20 cellular contexts compared by ENCODE assay signal in the genomic region with DNA sequence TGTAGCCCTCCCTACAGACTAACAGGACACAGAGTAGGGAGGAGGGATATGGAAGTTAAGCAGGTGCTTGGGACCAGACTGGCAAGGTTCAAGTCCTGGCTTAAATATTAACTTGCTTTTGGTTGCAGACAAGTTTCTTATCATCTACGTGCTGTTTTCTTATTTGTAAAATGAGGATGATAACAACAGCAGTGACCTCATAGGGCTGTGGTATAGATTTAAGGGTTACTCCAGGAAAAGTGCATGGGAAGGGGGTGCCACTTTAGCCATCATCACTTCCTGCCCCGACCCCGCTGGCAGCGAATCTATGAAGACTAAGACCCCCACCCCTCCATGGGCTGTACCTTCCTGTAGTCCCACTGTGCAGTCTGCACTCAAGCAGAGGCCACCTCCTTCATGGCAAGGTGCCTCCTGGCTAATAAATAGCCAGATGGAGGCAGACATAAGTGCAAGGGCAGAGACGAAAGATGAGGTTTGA.
DNase-seq lines count a peak whose midpoint lies in the region; ATAC-seq, FAIRE-seq and TF ChIP-seq lines count a peak whose summit lies in the region.
"Had no signal": no experiment of that assay in that cellular context is flagged by ENCODE, and none has a peak within 500 bp of the region (broad histone marks: within the 10 kb centered on the region; RNA-seq: fewer than 3 reads in every experiment).

No MANE protein-coding gene starts in this region.

- DNase-seq in DMS53 treated with DMSO at 0.1 percent for 48 hours (lab: John Stamatoyannopoulos, UW; ENCODE audit: unreplicated experiment) (peak; percentile 10), colonic mucosa (peak; percentile 40), right lobe of liver (no peak), small intestine (peak; percentile 91), NCI-H128 (lab: John Stamatoyannopoulos, UW; ENCODE audit: unreplicated experiment) (no peak), GM10266 (ENCODE audit: extremely low spot score) (no peak), CD1c-positive myeloid dendritic cell (ENCODE audit: extremely low spot score) (no peak)
- DNase-seq: MV-4-11, NCI-H1417, NCI-H187, NCI-H2107, NCI-H510A treated with DMSO at 0.1 percent for 48 hours, NCI-H774 had no signal

- H3K9me3 ChIP-seq in colonic mucosa (no peaks in the 10 kb centered on the region), right lobe of liver (no peaks in the 10 kb centered on the region), small intestine (ENCODE audit: control insufficient read depth, low read depth) (no peaks in the 10 kb centered on the region)
- H3K9me3 ChIP-seq: BLaER1 treated with 17β-estradiol and CSF1 and Interleukin-3, amounts not matched to agents 10 nM and 100 nM had no signal

- TF ChIP-seq CTCF in colonic mucosa (IDR thresholded peaks at IDR 0.05) (no peak), right lobe of liver (IDR thresholded peaks at IDR 0.05) (no peak), GM10266 (IDR thresholded peaks at IDR 0.05; ENCODE audit: control insufficient read depth, insufficient read depth, low read depth, missing control alignments) (no peak)

- intact Hi-C loops in colonic mucosa (cut with DNase I) (loop anchor here (10.0 kb wide), 2 partner anchors 272 to 592 kb away; no protein-coding TSS in a partner anchor), right lobe of liver (cut with DNase I) (no loop called here)

- H3K4me1 ChIP-seq in colonic mucosa (no peaks in the 10 kb centered on the region), right lobe of liver (peaks cover 0 to 14% (median 5%) of the 10 kb centered on the region in 4 donors), small intestine (ENCODE audit: control insufficient read depth in 2 of 2, insufficient read depth in 1 of 2, low read depth in 1 of 2, low read length in 1 of 2) (peaks cover 2 to 8% of the 10 kb centered on the region in 2 donors)

- ATAC-seq in right lobe of liver: peak; percentile 40 to 72 (median 64)
- no peak for ATAC-seq in GM19324 (IDR thresholded peaks at IDR 0.05; ENCODE audit: low FRiP score, unreplicated experiment)
- ATAC-seq: Right ventricle myocardium inferior had no signal

- TF ChIP-seq POLR2A in right lobe of liver (IDR thresholded peaks at IDR 0.05): no peak

- H3K27me3 ChIP-seq in colonic mucosa (no peaks in the 10 kb centered on the region), right lobe of liver (no peaks in the 10 kb centered on the region), small intestine (ENCODE audit: control insufficient read depth in 2 of 2, insufficient read depth in 2 of 2, low read length in 2 of 2) (no peaks in the 10 kb centered on the region)
- H3K27me3 ChIP-seq: BLaER1 treated with 17β-estradiol and CSF1 and Interleukin-3, amounts not matched to agents 10 nM and 100 nM had no signal

- FAIRE-seq in small intestine (lab: Jason Lieb, UNC): no peak
- FAIRE-seq: G401.6, H1, RCC 7860 had no signal

- H3K36me3 ChIP-seq in colonic mucosa (no peaks in the 10 kb centered on the region), right lobe of liver (no peaks in the 10 kb centered on the region), small intestine (ENCODE audit: control insufficient read depth in 2 of 2, insufficient read depth in 2 of 2, low read length in 2 of 2) (no peaks in the 10 kb centered on the region)
- H3K36me3 ChIP-seq: BLaER1 treated with 17β-estradiol and CSF1 and Interleukin-3, amounts not matched to agents 10 nM and 100 nM had no signal

- no peak overlapping the region for H3K9ac ChIP-seq in colonic mucosa (ENCODE audit: low read depth in 2 of 2, low read length in 2 of 2)
- H3K9ac ChIP-seq: BLaER1 treated with 17β-estradiol and CSF1 and Interleukin-3, amounts not matched to agents 10 nM and 100 nM; KMS-11 had no signal

- 65% methylated on average over 5 of the region's 5 CpGs for WGBS in right lobe of liver (ENCODE audit: insufficient coverage, low coverage, low lambda C conversion rate, missing lambda C conversion rate)
- 20 to 63% (median 33%) methylated on average over 5 of the region's 5 CpGs for WGBS in small intestine, 3 donors

- H3K27ac ChIP-seq in colonic mucosa: no peak overlapping the region
- H3K27ac ChIP-seq in right lobe of liver: no peak overlapping the region
- H3K27ac ChIP-seq in small intestine (ENCODE audit: low read depth in 1 of 2, low read length in 1 of 2): peak overlapping the region in 1 of 2 donors; percentile 30
- H3K27ac ChIP-seq: BLaER1 treated with 17β-estradiol and CSF1 and Interleukin-3, amounts not matched to agents 10 nM and 100 nM; KMS-11 had no signal

- H3K4me3 ChIP-seq in colonic mucosa: no peak overlapping the region
- H3K4me3 ChIP-seq in right lobe of liver: no peak overlapping the region
- H3K4me3 ChIP-seq in small intestine (ENCODE audit: low read depth in 1 of 2, low read length in 2 of 2): no peak overlapping the region
- H3K4me3 ChIP-seq: BLaER1 treated with 17β-estradiol and CSF1 and Interleukin-3, amounts not matched to agents 10 nM and 100 nM had no signal

Comparison
In these comparisons a context has a peak if more than half of its experiments do, and no peak if none do; other contexts are left out.
1. DNase-seq: peak in DMS53 treated with DMSO at 0.1 percent for 48 hours (single experiment), colonic mucosa (single experiment) and small intestine (single experiment); none in right lobe of liver (0 of 3), NCI-H128 (single experiment), GM10266 (single experiment) and CD1c-positive myeloid dendritic cell (single experiment).